In genomic region chr4:5052726-5053425, GRCh38 we compare ENCODE assay signal across 17 cellular contexts. TPM values are rescaled to one million over a fixed set of nuclear protein-coding genes. Genes with fewer than 3 reads are reported as not detected.
DNase-seq lines count a peak whose midpoint lies in the region; ATAC-seq, FAIRE-seq and TF ChIP-seq lines count a peak whose summit lies in the region.
"Had no signal": no experiment of that assay in that cellular context is flagged by ENCODE, and none has a peak within 500 bp of the region (broad histone marks: within the 10 kb centered on the region; RNA-seq: fewer than 3 reads in every experiment).

No MANE protein-coding gene starts in this region.

- H3K9ac ChIP-seq in HUES48 (ENCODE audit: low read depth, low read length) (no peak overlapping the region), H1 (replicated peaks in 1 of 4; ENCODE audit: extremely low read depth in 1 of 4, low read depth in 3 of 4, low read length in 3 of 4) (no peak overlapping the region)

- H4K91ac ChIP-seq in H1 (replicated peaks; ENCODE audit: insufficient read length, low read length), result no peak overlapping the region

- H3K36me3 ChIP-seq in HUES48 (ENCODE audit: control insufficient read depth, insufficient read depth, low read length) (no peaks in the 10 kb centered on the region), H1 (ENCODE audit: control insufficient read depth in 2 of 4, insufficient read depth in 4 of 4, low read length in 3 of 4) (no peaks in the 10 kb centered on the region), right lobe of liver (no peaks in the 10 kb centered on the region)
- H3K36me3 ChIP-seq: colonic mucosa, esophagus squamous epithelium, left lung had no signal

- peaks cover 11 to 21% (median 18%) of the 10 kb centered on the region in 3 donors for H3K4me1 Mint-ChIP-seq in naive B cell

- H3K14ac ChIP-seq in H1 (ENCODE audit: insufficient read length), result no peak overlapping the region

- no peaks in the 10 kb centered on the region for H3K9me3 ChIP-seq in HUES48 (ENCODE audit: control insufficient read depth, insufficient read depth, low read length)
- no peaks in the 10 kb centered on the region for H3K9me3 ChIP-seq in H1 (ENCODE audit: insufficient read depth in 2 of 2, low read depth in 1 of 2, low read length in 1 of 2)
- H3K9me3 ChIP-seq in right lobe of liver, result no peaks in the 10 kb centered on the region
- H3K9me3 ChIP-seq: colonic mucosa, esophagus squamous epithelium, left lung had no signal

- H2BK15ac ChIP-seq in H1 (ENCODE audit: low read length), result 0 out of 2 replicates have a peak overlapping the region, but pooled peaks have one; percentile 53

- no peak overlapping the region for H2BK5ac ChIP-seq in H1 (ENCODE audit: low read depth, low read length)

- TF ChIP-seq CTCF in AG04449 (IDR thresholded peaks at IDR 0.05; ENCODE audit: insufficient read depth, low read length, missing control alignments) (no peak), H1 (IDR thresholded peaks at IDR 0.05; ENCODE audit: control extremely low read depth in 1 of 3, insufficient read depth in 1 of 3, low read depth in 1 of 3, low read length in 3 of 3) (no peak), right lobe of liver (IDR thresholded peaks at IDR 0.05) (no peak)

- ATAC-seq in naive B cell (ENCODE audit: low read depth in 2 of 2), result no peak
- ATAC-seq in right lobe of liver, result no peak

- H3K27me3 Mint-ChIP-seq in naive B cell, result peaks cover 34 to 48% (median 44%) of the 10 kb centered on the region in 3 donors

- H2AK5ac ChIP-seq in H1 (ENCODE audit: low read depth, low read length), result no peak overlapping the region

- H2BK20ac ChIP-seq in H1 (ENCODE audit: low read length), result no peak overlapping the region

- POLR2A ChIA-PET in AG04449 (lab: Yijun Ruan, JAX) (interaction anchor here (0.6 kb wide), 1 partner anchor 482 kb away, joined by 3 read pairs; no protein-coding TSS in a partner anchor), H1 (lab: Charles Lee; ENCODE audit: partially characterized antibody) (interaction anchor here (0.6 to 0.9 kb wide), 2 partner anchors 9 to 144 kb away, joined by 3 read pairs; no protein-coding TSS in a partner anchor)

- H4K20me1 ChIP-seq in H1 (replicated peaks in 1 of 2; ENCODE audit: control insufficient read depth in 1 of 2, insufficient read depth in 2 of 2, low read length in 2 of 2), result peaks cover 3 to 4% of the 10 kb centered on the region in 2 experiments

- no peaks in the 10 kb centered on the region for H3K79me1 ChIP-seq in H1 (ENCODE audit: low read depth, low read length)

- H3K27ac ChIP-seq in HUES48 (ENCODE audit: low read depth, low read length), result no peak overlapping the region
- no peak overlapping the region for H3K27ac ChIP-seq in H1 (ENCODE audit: low read depth, low read length)
- no peak overlapping the region for H3K27ac ChIP-seq in right lobe of liver
- H3K27ac ChIP-seq: colonic mucosa, left lung had no signal

- H2BK120ac ChIP-seq in H1 (replicated peaks; ENCODE audit: low read depth, low read length), result no peak overlapping the region

- WGBS in H1 (ENCODE audit: extremely low coverage in 1 of 2, insufficient coverage in 1 of 2, insufficient read length in 1 of 2, insufficient replicate concordance in 2 of 2, low coverage in 1 of 2, low lambda C conversion rate in 2 of 2, missing lambda C conversion rate in 1 of 2), 2 experiments, result 66% methylated on average over 6 of the region's 6 CpGs; no CpG with 5 or more reads in 1 of the 2 experiments
- WGBS in right lobe of liver (ENCODE audit: insufficient coverage, low coverage, low lambda C conversion rate, missing lambda C conversion rate), result 60% methylated on average over 4 of the region's 6 CpGs

- peaks cover 42% of the 10 kb centered on the region for H3K27me3 ChIP-seq in HUES48 (ENCODE audit: control insufficient read depth, insufficient read depth, low read length)
- H3K27me3 ChIP-seq in H1 (replicated peaks in 1 of 4; ENCODE audit: control insufficient read depth in 3 of 4, extremely low read depth in 1 of 4, insufficient read depth in 3 of 4, low read length in 3 of 4), result peaks cover 15 to 35% (median 24%) of the 10 kb centered on the region in 4 experiments
- H3K27me3 ChIP-seq in right lobe of liver, result peaks cover 0 to 3% of the 10 kb centered on the region in 2 donors

- peaks cover 13% of the 10 kb centered on the region; the same call in 1 of the 2 replicates for H3K23me2 ChIP-seq in H1 (ENCODE audit: low read depth, low read length)

- no peak overlapping the region for H4K5ac ChIP-seq in H1 (ENCODE audit: insufficient read length, low read depth, low read length)

- CTCF ChIA-PET in AG04449 (lab: Yijun Ruan, JAX), result interaction anchor here (0.6 to 1.0 kb wide), 2 partner anchors 85 to 406 kb away, joined by 3 read pairs; no protein-coding TSS in a partner anchor
- CTCF ChIA-PET in H1 (lab: Charles Lee; ENCODE audit: partially characterized antibody), result interaction anchor here (0.8 to 3.3 kb wide), 9 partner anchors 10 to 406 kb away, joined by 3 to 15 read pairs (median 5); no protein-coding TSS in a partner anchor

- peaks cover 0 to 2% (median 0%) of the 10 kb centered on the region in 7 donors for H3K9me3 Mint-ChIP-seq in naive B cell
- H3K9me3 Mint-ChIP-seq: activated CD4-positive, alpha-beta memory T cell treated with anti-CD3 and anti-CD28 coated beads for 36 hours had no signal

- TF ChIP-seq EP300 in H1 (IDR thresholded peaks at IDR 0.05; ENCODE audit: borderline replicate concordance in 1 of 2, low read depth in 2 of 2, low read length in 2 of 2), result no peak

- TF ChIP-seq POLR2A in H1 (IDR thresholded peaks at IDR 0.05; ENCODE audit: control extremely low read depth in 1 of 2, low read depth in 2 of 2, low read length in 2 of 2) (no peak), right lobe of liver (IDR thresholded peaks at IDR 0.05) (no peak)

- H3K4me3 Mint-ChIP-seq in naive B cell, result peak overlapping the region; percentile 76 to 88 (median 86)
- H3K4me3 Mint-ChIP-seq: activated CD4-positive, alpha-beta memory T cell treated with anti-CD3 and anti-CD28 coated beads for 36 hours had no signal

- no peak overlapping the region for H3K23ac ChIP-seq in H1 (ENCODE audit: insufficient read length)

- DNase-seq in AG04449 (ENCODE audit: low read depth, low spot score) (no peak), H1 (ENCODE audit: low read depth in 1 of 2, low spot score in 2 of 2) (no peak), naive B cell (no peak), right lobe of liver (no peak), CD1c-positive myeloid dendritic cell (ENCODE audit: extremely low spot score) (no peak), NCI-H446 treated with DMSO at 0.1 percent for 48 hours (lab: John Stamatoyannopoulos, UW) (no peak)
- DNase-seq in central memory CD4-positive, alpha-beta T cell, result no peak
- DNase-seq: activated CD4-positive, alpha-beta memory T cell treated with anti-CD3 and anti-CD28 coated beads for 36 hours; colonic mucosa; esophagus squamous epithelium; left lung; NCI-H2171 treated with DMSO at 0.1 percent for 48 hours; stimulated activated CD4-positive, alpha-beta T cell treated with anti-CD3 and anti-CD28 coated beads, Interleukin-4, amount 100 ng/mL, for 24 hours; trophoblast cell had no signal

- H2BK12ac ChIP-seq in H1 (ENCODE audit: low read depth, low read length), result 0 out of 2 replicates have a peak overlapping the region, but pooled peaks have one; percentile 63

- H3K4ac ChIP-seq in H1 (replicated peaks; ENCODE audit: insufficient read length, low read depth, low read length), result no peak overlapping the region

- no peak overlapping the region for H4K8ac ChIP-seq in H1 (ENCODE audit: extremely low read depth, insufficient read depth, low read length)

- no peak for TF ChIP-seq RAD21 in H1 (IDR thresholded peaks at IDR 0.05 in 1 of 2, conservative IDR thresholded peaks at IDR 0.05 in 1 of 2; ENCODE audit: low read depth in 2 of 2, low read length in 2 of 2)

- peak overlapping the region; percentile 65 for H3K4me3 ChIP-seq in AG04449 (ENCODE audit: low read depth, low read length)
- peak overlapping the region; percentile 78 for H3K4me3 ChIP-seq in HUES48 (ENCODE audit: low read depth, low read length)
- H3K4me3 ChIP-seq in H1 (ENCODE audit: extremely low read depth in 1 of 4, insufficient read depth in 2 of 4, low read depth in 3 of 4, low read length in 4 of 4), result peak overlapping the region in 2 of 4 experiments; percentile 63 to 70; a peak in 1 of 8 replicates
- H3K4me3 ChIP-seq in right lobe of liver, result no peak overlapping the region

- intact Hi-C loops in right lobe of liver (cut with DNase I), result no loop called here

- H3K4me1 ChIP-seq in HUES48 (ENCODE audit: control insufficient read depth, insufficient read depth, low read length) (peaks cover 9% of the 10 kb centered on the region; the same call in 1 of the 2 replicates), H1 (replicated peaks in 1 of 4; ENCODE audit: control insufficient read depth in 3 of 4, insufficient read depth in 4 of 4, low read length in 3 of 4) (peaks cover 0 to 7% (median 5%) of the 10 kb centered on the region in 4 experiments; a peak in 5 of 7 replicates), right lobe of liver (peaks cover 0 to 15% (median 0%) of the 10 kb centered on the region in 4 donors)
- H3K4me1 ChIP-seq: colonic mucosa had no signal

- H3K56ac ChIP-seq in H1 (replicated peaks; ENCODE audit: insufficient read length, low read depth, low read length), result no peak overlapping the region

- H3K27ac Mint-ChIP-seq in naive B cell, result no peak overlapping the region
- H3K27ac Mint-ChIP-seq: activated CD4-positive, alpha-beta memory T cell treated with anti-CD3 and anti-CD28 coated beads for 36 hours had no signal

- no peak overlapping the region; the same call in 1 of the 2 replicates for H3K18ac ChIP-seq in H1 (ENCODE audit: extremely low read depth, low read length)

- FAIRE-seq in H1 (lab: Jason Lieb, UNC), result no peak
- FAIRE-seq: H54 had no signal

- no peaks in the 10 kb centered on the region for H3K36me3 Mint-ChIP-seq in naive B cell
- H3K36me3 Mint-ChIP-seq: activated CD4-positive, alpha-beta memory T cell treated with anti-CD3 and anti-CD28 coated beads for 36 hours had no signal

- H3K4me2 ChIP-seq in H1 (ENCODE audit: insufficient read depth in 1 of 2, low read depth in 2 of 2, low read length in 2 of 2), result peak overlapping the region; percentile 62 to 97; a peak in 2 of 4 replicates

- H2AFZ ChIP-seq in H1 (ENCODE audit: low read length), result no peak overlapping the region

- H3K79me2 ChIP-seq in H1 (ENCODE audit: control insufficient read depth in 1 of 2, insufficient read depth in 2 of 2, low read length in 2 of 2), result no peaks in the 10 kb centered on the region

RNA-seq across cellular contexts. Expression of gene STK32B, which starts 1.6 kb away (rescaled TPM):
- 2.5 and 2.6 TPM in 2 replicates for total RNA-seq in H1 (2021; fragmentation: NEBNext Ultra II Directional; extraction: Animal tissue kit (Norgen Biotek cat#: 25700))
- polyA plus RNA-seq in H1 (2011; rRNA removed) (1.7 and 2.3 TPM in 2 replicates), naive B cell (ENCODE audit: low read depth in 6 of 6) (1 to 10 TPM in 3 of 6 donors, under 1 TPM in 1, not detected in 2; 0.27 to 4.7 (median 1.2) TPM)
- 1.9 TPM for polyA plus RNA-seq in H1 (2011; cell fraction: cytosol; rRNA removed)
- 2.7 TPM for polyA plus RNA-seq in H1 (2011; cell fraction: nucleus; rRNA removed)
- polyA plus RNA-seq in H1 (2012, experiment 1 of 2), result 1.8 to 3.3 TPM (median 2.5 TPM) in 4 replicates
- polyA plus RNA-seq in H1 (2012, experiment 2 of 2), result 2.0 TPM
- 1.3 TPM for polyA plus RNA-seq in H1 (2013, experiment 1 of 2)
- 1.2 TPM for polyA plus RNA-seq in H1 (2013, experiment 2 of 2)
- 3.7 and 4.7 TPM in 2 replicates for polyA minus RNA-seq in H1 (2011; rRNA and poly(A)+ RNA removed)
- polyA minus RNA-seq in H1 (2011; cell fraction: cytosol; rRNA and poly(A)+ RNA removed), result 1.4 TPM
- 4.0 TPM for polyA minus RNA-seq in H1 (2011; cell fraction: nucleus; rRNA and poly(A)+ RNA removed)
- total RNA-seq in right lobe of liver, result under 1 TPM in 2 of 6 experiments, not detected in 4; 0.05 to 0.07 TPM
- total RNA-seq: activated CD4-positive, alpha-beta memory T cell treated with anti-CD3 and anti-CD28 coated beads for 36 hours had no signal

RNA-seq across cellular contexts. Expression of gene CYTL1, which starts 33.6 kb away (rescaled TPM):
- 8.1 and 9.8 TPM in 2 replicates for total RNA-seq in H1 (2021; fragmentation: NEBNext Ultra II Directional; extraction: Animal tissue kit (Norgen Biotek cat#: 25700))
- polyA plus RNA-seq in H1 (2011; rRNA removed) (8.0 and 8.6 TPM in 2 replicates), naive B cell (ENCODE audit: low read depth in 6 of 6) (not detected)
- 8.3 TPM for polyA plus RNA-seq in H1 (2011; cell fraction: cytosol; rRNA removed)
- polyA plus RNA-seq in H1 (2011; cell fraction: nucleus; rRNA removed), result 5.9 TPM
- polyA plus RNA-seq in H1 (2012, experiment 1 of 2), result 4.8 to 7.0 TPM (median 5.5 TPM) in 4 replicates
- polyA plus RNA-seq in H1 (2012, experiment 2 of 2), result 5.9 TPM
- 17.4 TPM for polyA plus RNA-seq in H1 (2013, experiment 1 of 2)
- polyA plus RNA-seq in H1 (2013, experiment 2 of 2), result 21.8 TPM
- 2.1 and 4.4 TPM in 2 replicates for polyA minus RNA-seq in H1 (2011; rRNA and poly(A)+ RNA removed)
- 3.5 TPM for polyA minus RNA-seq in H1 (2011; cell fraction: cytosol; rRNA and poly(A)+ RNA removed)
- polyA minus RNA-seq in H1 (2011; cell fraction: nucleus; rRNA and poly(A)+ RNA removed), result 0.90 TPM
- under 1 TPM in 1 of 6 experiments, not detected in 5; 0.20 TPM for total RNA-seq in right lobe of liver
- total RNA-seq: activated CD4-positive, alpha-beta memory T cell treated with anti-CD3 and anti-CD28 coated beads for 36 hours; myocyte had no signal

Comparison
In these comparisons a context has a peak if more than half of its experiments do, and no peak if none do; other contexts are left out.
1. H3K4me3 ChIP-seq: peak in AG04449 (single experiment) and HUES48 (single experiment); none in right lobe of liver (0 of 3).